In genomic region chr2:38658613-38659012, GRCh38 we compare ENCODE assay signal across 23 cellular contexts.
"Had no signal": no experiment of that assay in that cellular context is flagged by ENCODE, and none has a peak within 500 bp of the region (broad histone marks: within the 10 kb centered on the region; RNA-seq: fewer than 3 reads in every experiment).

No MANE protein-coding gene starts in this region.

- H3K27me3 Mint-ChIP-seq: activated naive CD4-positive, alpha-beta T cell treated with anti-CD3 and anti-CD28 coated beads, Interleukin-2, amount 10 ng/mL, durations not matched to agents 7 days and 5 days; naive thymus-derived CD4-positive, alpha-beta T cell had no signal

- H3K4me3 Mint-ChIP-seq: activated naive CD4-positive, alpha-beta T cell treated with anti-CD3 and anti-CD28 coated beads, Interleukin-2, amount 10 ng/mL, durations not matched to agents 7 days and 5 days; endodermal cell; naive thymus-derived CD4-positive, alpha-beta T cell had no signal

- H3K4me1 ChIP-seq: gastrocnemius medialis had no signal

- H3K27me3 ChIP-seq: esophagus squamous epithelium, gastrocnemius medialis, left lung, upper lobe of left lung had no signal

- H3K4me2 ChIP-seq: smooth muscle cell had no signal

- H3K4me1 Mint-ChIP-seq: endodermal cell had no signal

- H3K36me3 ChIP-seq: esophagus squamous epithelium, gastrocnemius medialis, left lung, thoracic aorta, upper lobe of left lung had no signal

- H3K27ac Mint-ChIP-seq: activated naive CD4-positive, alpha-beta T cell treated with anti-CD3 and anti-CD28 coated beads, Interleukin-2, amount 10 ng/mL, durations not matched to agents 7 days and 5 days; endodermal cell had no signal

- H3K27ac ChIP-seq: esophagus squamous epithelium, gastrocnemius medialis, left lung, thoracic aorta, upper lobe of left lung had no signal

- DNase-seq: activated CD4-positive, alpha-beta T cell treated with anti-CD3 and anti-CD28 coated beads for 4 hours; activated CD4-positive, CD25-positive, alpha-beta regulatory T cell; activated CD8-positive, alpha-beta memory T cell treated with anti-CD3 and anti-CD28 coated beads for 24 hours; activated naive CD4-positive, alpha-beta T cell treated with anti-CD3 and anti-CD28 coated beads, Interleukin-2, amount 10 ng/mL, durations not matched to agents 7 days and 5 days; activated T-cell treated with anti-CD3 and anti-CD28 coated beads, Interleukin-2, amount 50 U/mL, for 72 hours; amygdala; cerebellar nuclear complex; cortex of kidney; endodermal cell; esophagus squamous epithelium; gastrocnemius medialis; hippocampal formation; kidney glomerular epithelial cell; left lung; naive thymus-derived CD4-positive, alpha-beta T cell; stimulated activated CD4-positive, alpha-beta T cell treated with anti-CD3 and anti-CD28 coated beads, Interleukin-15, amount 100 ng/mL, for 24 hours; stimulated activated CD4-positive, alpha-beta T cell treated with anti-CD3 and anti-CD28 coated beads, Interleukin-2, amount 100 ng/mL, for 48 hours; stimulated activated naive CD4-positive, alpha-beta T cell treated with Interleukin-2 at 50 U/mL for 16 hours; upper lobe of left lung had no signal

- ATAC-seq: activated T-cell treated with anti-CD3 and anti-CD28 coated beads, Interleukin-2, amount 50 U/mL, for 72 hours; gastrocnemius medialis; left lung; naive thymus-derived CD4-positive, alpha-beta T cell; sciatic nerve had no signal

- H3K9me3 Mint-ChIP-seq: activated T-cell treated with anti-CD3 and anti-CD28 coated beads, Interleukin-2, amount 50 U/mL, for 72 hours; endodermal cell had no signal

- H3K36me3 Mint-ChIP-seq: activated naive CD4-positive, alpha-beta T cell treated with anti-CD3 and anti-CD28 coated beads, Interleukin-2, amount 10 ng/mL, durations not matched to agents 7 days and 5 days had no signal

- H3K4me3 ChIP-seq: esophagus squamous epithelium, gastrocnemius medialis, left lung, lung, smooth muscle cell, thoracic aorta, upper lobe of left lung had no signal

- H3K9me3 ChIP-seq: esophagus squamous epithelium, gastrocnemius medialis, left lung, thoracic aorta, upper lobe of left lung had no signal
